ENCODE assay signal across 8 cellular contexts in the genomic region with DNA sequence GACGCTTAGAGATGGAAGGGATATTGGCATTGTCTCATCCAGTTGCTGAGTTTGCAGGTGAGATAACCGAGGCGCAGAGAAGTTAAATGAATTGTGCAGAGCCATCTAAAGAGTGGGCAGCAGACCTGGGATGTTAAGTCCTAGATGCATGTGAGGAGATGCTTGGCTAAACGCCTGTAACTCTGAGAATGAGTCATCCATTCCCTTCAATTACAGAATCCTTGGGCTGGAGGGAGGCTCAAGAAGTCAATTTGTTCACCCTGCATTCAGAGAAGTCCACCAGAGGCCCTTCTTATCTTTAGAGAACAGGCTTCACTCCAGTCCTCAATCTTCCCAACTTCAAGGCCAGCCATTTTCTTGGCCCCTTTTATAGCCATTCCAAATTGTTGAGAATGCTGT. TPM values are rescaled to one million over a fixed set of nuclear protein-coding genes. Genes with fewer than 3 reads are reported as not detected.
DNase-seq lines count a peak whose midpoint lies in the region; ATAC-seq and TF ChIP-seq lines count a peak whose summit lies in the region.

No MANE protein-coding gene starts in this region.

- H3K27me3 ChIP-seq in esophagus (ENCODE audit: control insufficient read depth in 1 of 2, insufficient read depth in 2 of 2, low read length in 2 of 2) (no peaks in the 10 kb centered on the region), sigmoid colon (no peaks in the 10 kb centered on the region)

- CTCF ChIA-PET in T-cell (lab: Charles Lee): no interaction called here

- H3K4me1 ChIP-seq in esophagus (ENCODE audit: control insufficient read depth in 2 of 2, insufficient read depth in 2 of 2, low read length in 1 of 2) (peaks cover 10 to 17% of the 10 kb centered on the region in 2 donors), sigmoid colon (peaks cover 0 to 49% (median 26%) of the 10 kb centered on the region in 4 donors)

- H3K4me3 ChIP-seq in esophagus (ENCODE audit: low read depth in 1 of 2, low read length in 2 of 2): peak overlapping the region in 1 of 2 donors; percentile 66
- no peak overlapping the region for H3K4me3 ChIP-seq in retinal pigment epithelial cell (ENCODE audit: low read length)
- no peak overlapping the region for H3K4me3 ChIP-seq in sigmoid colon
- H3K4me3 ChIP-seq in lower leg skin (ENCODE audit: low read depth, poor library complexity, severe bottlenecking): no peak overlapping the region

- H3K27ac ChIP-seq in esophagus (ENCODE audit: low read depth in 2 of 2, low read length in 1 of 2) (peak overlapping the region; percentile 41 to 59), sigmoid colon (no peak overlapping the region)

- no peak for ATAC-seq in T-cell (replicated peaks in 1 of 4)

- peaks cover 17 to 30% (median 26%) of the 10 kb centered on the region in 3 donors for H3K4me1 Mint-ChIP-seq in T-cell

- DNase-seq in ELR (ENCODE audit: low read depth) (peak; percentile 77), T-cell (no peak), retinal pigment epithelial cell (ENCODE audit: low read depth) (peak; percentile 68), sigmoid colon (no peak), 8988T (no peak), lower leg skin (ENCODE audit: low spot score in 2 of 2) (no peak)
- DNase-seq in activated CD4-positive, alpha-beta T cell treated with anti-CD3 and anti-CD28 coated beads, Interleukin-2, amount 50 U/mL, for 4 hours: no peak

- peak overlapping the region; percentile 73 to 75 (median 75) for H3K4me3 Mint-ChIP-seq in T-cell

- H3K36me3 ChIP-seq in esophagus (ENCODE audit: control insufficient read depth in 2 of 2, insufficient read depth in 2 of 2, low read length in 1 of 2): no peaks in the 10 kb centered on the region
- H3K36me3 ChIP-seq in sigmoid colon: no peaks in the 10 kb centered on the region

- TF ChIP-seq EP300 in sigmoid colon (IDR thresholded peaks at IDR 0.05): no peak

- H3K9me3 ChIP-seq in esophagus (ENCODE audit: control insufficient read depth in 2 of 2, insufficient read depth in 1 of 2, low read depth in 1 of 2, low read length in 1 of 2) (no peaks in the 10 kb centered on the region), sigmoid colon (no peaks in the 10 kb centered on the region)

- POLR2A ChIA-PET in T-cell (lab: Charles Lee): no interaction called here

- no peak for TF ChIP-seq CTCF in retinal pigment epithelial cell (conservative IDR thresholded peaks at IDR 0.05; ENCODE audit: low read depth, low read length)
- no peak for TF ChIP-seq CTCF in sigmoid colon (IDR thresholded peaks at IDR 0.05)
- TF ChIP-seq CTCF in lower leg skin (IDR thresholded peaks at IDR 0.05): no peak

- H3K36me3 Mint-ChIP-seq in T-cell: no peaks in the 10 kb centered on the region

- H3K9me3 Mint-ChIP-seq in T-cell: no peaks in the 10 kb centered on the region

- H3K27ac Mint-ChIP-seq in T-cell: peak overlapping the region; percentile 61 to 62

- TF ChIP-seq POLR2A in sigmoid colon (IDR thresholded peaks at IDR 0.05): no peak
- TF ChIP-seq POLR2A in lower leg skin (IDR thresholded peaks at IDR 0.05): no peak

- no peaks in the 10 kb centered on the region for H3K27me3 Mint-ChIP-seq in T-cell

- intact Hi-C loops in sigmoid colon (cut with DNase I) (no loop called here), lower leg skin (cut with DNase I; ENCODE audit: low total_unique reads) (no loop called here)

- 49 to 65% methylated on average over 4 of the region's 4 CpGs for WGBS in esophagus, 2 donors
- WGBS in sigmoid colon, 2 donors: 78 to 85% methylated on average over 4 of the region's 4 CpGs
- WGBS in lower leg skin, 2 donors: 60 to 61% methylated on average over 4 of the region's 4 CpGs

RNA-seq across cellular contexts. Expression of a gene that starts 1.6 kb away (rescaled TPM):
- total RNA-seq in T-cell (1 to 10 TPM; 2.9 to 4.2 (median 4.0) TPM), sigmoid colon (1 to 10 TPM; 2.3 to 7.8 (median 4.0) TPM), lower leg skin (1 to 10 TPM; 2.8 to 4.3 (median 3.5) TPM)
- polyA plus RNA-seq in esophagus (10 to 100 TPM; 24.1 to 27.4 TPM), sigmoid colon (1 to 10 TPM in 1 of 3 donors, under 1 TPM in 2; 0.60 to 4.0 (median 0.92) TPM)

RNA-seq across cellular contexts. Expression of a gene that starts 18.2 kb away (rescaled TPM):
- under 1 TPM; 0.15 to 0.76 (median 0.55) TPM for total RNA-seq in T-cell
- polyA plus RNA-seq in esophagus: 100 to 1,000 TPM in 1 of 2 donors, 10 to 100 TPM in 1; 72.7 to 141 TPM
- total RNA-seq in sigmoid colon: under 1 TPM in 2 of 4 donors, not detected in 2; 0.16 to 0.27 TPM
- polyA plus RNA-seq in sigmoid colon: under 1 TPM in 2 of 3 donors, not detected in 1; 0.23 to 0.25 TPM
- 1 to 10 TPM in 1 of 4 donors, under 1 TPM in 3; 0.13 to 1.3 (median 0.54) TPM for total RNA-seq in lower leg skin

Comparison
In these comparisons a context has a peak if more than half of its experiments do, and no peak if none do; other contexts are left out.
1. DNase-seq: peak in ELR (single experiment) and retinal pigment epithelial cell (single experiment); none in T-cell (0 of 34), sigmoid colon (single experiment), activated CD4-positive, alpha-beta T cell treated with anti-CD3 and anti-CD28 coated beads, Interleukin-2, amount 50 U/mL, for 4 hours (0 of 2), 8988T (single experiment) and lower leg skin (0 of 2).
2. H3K27ac ChIP-seq: peak in esophagus (2 of 2); none in sigmoid colon (0 of 4).